In the genomic region with DNA sequence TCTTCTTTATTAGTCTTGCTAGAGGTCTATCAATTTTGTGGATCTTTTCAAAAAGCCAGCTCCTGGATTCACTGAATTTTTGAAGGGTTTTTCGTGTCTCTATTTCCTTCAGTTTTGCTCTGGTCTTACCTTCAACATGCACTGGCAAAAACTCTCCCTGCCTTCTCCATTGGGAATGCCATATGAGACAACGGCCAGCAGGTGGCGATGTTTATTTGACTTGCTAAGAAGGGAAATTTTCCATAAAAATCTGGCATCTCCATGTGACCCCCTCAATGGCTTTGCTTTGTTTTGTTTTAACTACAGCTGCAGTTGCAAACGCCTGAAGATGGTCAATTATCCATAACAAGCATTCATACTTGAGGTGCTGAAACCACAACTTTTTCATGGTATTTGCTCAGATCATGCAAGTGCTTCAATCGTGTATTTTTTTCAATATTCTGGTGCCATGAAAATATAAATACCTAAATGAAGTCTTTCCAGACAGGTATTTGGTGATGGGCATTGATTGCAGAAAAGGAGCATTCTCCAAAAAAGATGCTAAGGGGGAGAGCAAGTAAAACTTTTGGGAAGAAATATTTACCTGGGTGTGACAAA, we compare ENCODE assay signal across 13 cellular contexts.
DNase-seq lines count a peak whose midpoint lies in the region; ATAC-seq and TF ChIP-seq lines count a peak whose summit lies in the region.
"Had no signal": no experiment of that assay in that cellular context is flagged by ENCODE, and none has a peak within 500 bp of the region (broad histone marks: within the 10 kb centered on the region; RNA-seq: fewer than 3 reads in every experiment).

No MANE protein-coding gene starts in this region.

- H3K4me3 Mint-ChIP-seq in activated T-cell treated with anti-CD3 and anti-CD28 coated beads, Interleukin-2, amount 50 U/mL, for 72 hours = no peak overlapping the region
- H3K4me3 Mint-ChIP-seq: nephron had no signal

- no peaks in the 10 kb centered on the region for H3K79me2 ChIP-seq in OCI-LY3 (ENCODE audit: low read length)

- DNase-seq in left ventricle myocardium inferior = no peak
- no peak for DNase-seq in Right ventricle myocardium superior
- no peak for DNase-seq in foreskin keratinocyte
- peak; percentile 56 to 71 for DNase-seq in thyroid gland
- DNase-seq in T1000 (lab: John Stamatoyannopoulos, UW) = no peak
- no peak for DNase-seq in NK-92 treated with Interleukin-12 subunit alpha and Interleukin-12 subunit beta, amount 100 ng/mL, for 24 hours (lab: John Stamatoyannopoulos, UW)
- DNase-seq in activated T-cell treated with anti-CD3 and anti-CD28 coated beads, Interleukin-2, amount 50 U/mL, for 72 hours = no peak
- DNase-seq: amniotic stem cell, DMS153, NCI-H774, transverse colon had no signal

- no peak for TF ChIP-seq POLR2A in thyroid gland (IDR thresholded peaks at IDR 0.05)

- H3K36me3 ChIP-seq in left ventricle myocardium inferior (no peaks in the 10 kb centered on the region), OCI-LY3 (replicated peaks; ENCODE audit: low read depth, low read length) (no peaks in the 10 kb centered on the region), thyroid gland (no peaks in the 10 kb centered on the region)
- H3K36me3 ChIP-seq: transverse colon had no signal

- no peak overlapping the region for H3K4me2 ChIP-seq in OCI-LY3 (ENCODE audit: low read length)

- no peak overlapping the region for H2AFZ ChIP-seq in OCI-LY3 (ENCODE audit: low read depth, low read length)

- no peaks in the 10 kb centered on the region for H3K27me3 Mint-ChIP-seq in activated T-cell treated with anti-CD3 and anti-CD28 coated beads, Interleukin-2, amount 50 U/mL, for 72 hours (ENCODE audit: low read depth)

- H3K9me3 Mint-ChIP-seq in activated T-cell treated with anti-CD3 and anti-CD28 coated beads, Interleukin-2, amount 50 U/mL, for 72 hours = no peaks in the 10 kb centered on the region
- H3K9me3 Mint-ChIP-seq: nephron had no signal

- intact Hi-C loops in left ventricle myocardium inferior (cut with micrococcal nuclease) (no loop called here), Right ventricle myocardium superior (cut with DNase I) (no loop called here), thyroid gland (cut with DNase I) (no loop called here)

- ATAC-seq in Right ventricle myocardium superior (ENCODE audit: poor library complexity) (no peak), foreskin keratinocyte (no peak)
- no peak for ATAC-seq in activated T-cell treated with anti-CD3 and anti-CD28 coated beads, Interleukin-2, amount 50 U/mL, for 72 hours (replicated peaks in 1 of 2)

- H3K4me1 Mint-ChIP-seq in activated T-cell treated with anti-CD3 and anti-CD28 coated beads, Interleukin-2, amount 50 U/mL, for 72 hours (ENCODE audit: low read depth) = no peaks in the 10 kb centered on the region
- H3K4me1 Mint-ChIP-seq: nephron had no signal

- no peak overlapping the region for H3K4me3 ChIP-seq in left ventricle myocardium inferior
- H3K4me3 ChIP-seq in OCI-LY3 (ENCODE audit: low read length) = no peak overlapping the region
- H3K4me3 ChIP-seq in thyroid gland (replicated peaks in 1 of 3) = no peak overlapping the region
- H3K4me3 ChIP-seq: transverse colon had no signal

- no peak overlapping the region for H3K27ac ChIP-seq in left ventricle myocardium inferior (replicated peaks)
- no peak overlapping the region for H3K27ac ChIP-seq in OCI-LY3 (ENCODE audit: low read length)
- H3K27ac ChIP-seq in foreskin keratinocyte = no peak overlapping the region
- no peak overlapping the region for H3K27ac ChIP-seq in thyroid gland
- H3K27ac ChIP-seq: transverse colon had no signal

- H3K27ac Mint-ChIP-seq in activated T-cell treated with anti-CD3 and anti-CD28 coated beads, Interleukin-2, amount 50 U/mL, for 72 hours = no peak overlapping the region
- H3K27ac Mint-ChIP-seq: nephron had no signal

- H3K36me3 Mint-ChIP-seq in activated T-cell treated with anti-CD3 and anti-CD28 coated beads, Interleukin-2, amount 50 U/mL, for 72 hours (ENCODE audit: insufficient read depth in 2 of 2) = no peaks in the 10 kb centered on the region

- WGBS in thyroid gland, 2 donors = 20 to 22% methylated on average over 5 of the region's 5 CpGs

- no peaks in the 10 kb centered on the region for H3K27me3 ChIP-seq in left ventricle myocardium inferior (ENCODE audit: low read depth)
- no peaks in the 10 kb centered on the region for H3K27me3 ChIP-seq in OCI-LY3 (ENCODE audit: low read depth, low read length)
- no peaks in the 10 kb centered on the region for H3K27me3 ChIP-seq in foreskin keratinocyte
- no peaks in the 10 kb centered on the region for H3K27me3 ChIP-seq in thyroid gland
- H3K27me3 ChIP-seq: transverse colon had no signal

- H3K4me1 ChIP-seq in left ventricle myocardium inferior (no peaks in the 10 kb centered on the region), OCI-LY3 (ENCODE audit: low read length) (no peaks in the 10 kb centered on the region), foreskin keratinocyte (no peaks in the 10 kb centered on the region), thyroid gland (no peaks in the 10 kb centered on the region)
- H3K4me1 ChIP-seq: transverse colon had no signal

- no peaks in the 10 kb centered on the region for H3K9me3 ChIP-seq in left ventricle myocardium inferior (replicated peaks)
- no peaks in the 10 kb centered on the region for H3K9me3 ChIP-seq in OCI-LY3 (ENCODE audit: insufficient read depth, low read length)
- H3K9me3 ChIP-seq in thyroid gland = no peaks in the 10 kb centered on the region
- H3K9me3 ChIP-seq: transverse colon had no signal

- H4K20me1 ChIP-seq in OCI-LY3 (ENCODE audit: insufficient read depth, low read length) = no peaks in the 10 kb centered on the region

- TF ChIP-seq CTCF in left ventricle myocardium inferior (IDR thresholded peaks at IDR 0.05; ENCODE audit: borderline replicate concordance) (peak; percentile 59), OCI-LY3 (IDR thresholded peaks at IDR 0.05; ENCODE audit: low read depth, low read length) (peak; percentile 67), foreskin keratinocyte (conservative IDR thresholded peaks at IDR 0.05) (peak; percentile 58), thyroid gland (IDR thresholded peaks at IDR 0.05) (peak in 1 of 6 experiments; percentile 56)

- H3K9ac ChIP-seq in OCI-LY3 (ENCODE audit: low read length) = no peak overlapping the region

Comparison
In these comparisons a context has a peak if more than half of its experiments do, and no peak if none do; other contexts are left out.
1. DNase-seq: peak in thyroid gland (2 of 2); none in left ventricle myocardium inferior (single experiment), Right ventricle myocardium superior (single experiment), foreskin keratinocyte (0 of 2), T1000 (single experiment), NK-92 treated with Interleukin-12 subunit alpha and Interleukin-12 subunit beta, amount 100 ng/mL, for 24 hours (single experiment) and activated T-cell treated with anti-CD3 and anti-CD28 coated beads, Interleukin-2, amount 50 U/mL, for 72 hours (0 of 2).